In genomic region chr18:36185901-36186460, GRCh38 we compare ENCODE assay signal across 10 cellular contexts. TPM values are rescaled to one million over a fixed set of nuclear protein-coding genes. Genes with fewer than 3 reads are reported as not detected.
A peak's percentile ranks its signal among the peaks of the same experiment; 100 is the strongest.
DNase-seq lines count a peak whose midpoint lies in the region; ATAC-seq and TF ChIP-seq lines count a peak whose summit lies in the region.
"Had no signal": no experiment of that assay in that cellular context is flagged by ENCODE, and none has a peak within 500 bp of the region (broad histone marks: within the 10 kb centered on the region; RNA-seq: fewer than 3 reads in every experiment).

No MANE protein-coding gene starts in this region.

- H3K27me3 Mint-ChIP-seq in GM23338 (ENCODE audit: insufficient read depth, low read depth, poor library complexity): peaks cover 31% of the 10 kb centered on the region
- peaks cover 14 to 29% (median 24%) of the 10 kb centered on the region in 5 donors for H3K27me3 Mint-ChIP-seq in naive thymus-derived CD4-positive, alpha-beta T cell

- DNase-seq in BJ (ENCODE audit: low read depth) (no peak), GM23338 (ENCODE audit: low spot score) (no peak), mammary epithelial cell (no peak), glomerular visceral epithelial cell (ENCODE audit: extremely low spot score) (no peak), head of caudate nucleus (no peak)
- DNase-seq in naive thymus-derived CD4-positive, alpha-beta T cell: no peak
- DNase-seq: DND-41, SHP77 had no signal

- ATAC-seq in GM23338 (peak; percentile 4), HG03378 (IDR thresholded peaks at IDR 0.05; ENCODE audit: unreplicated experiment) (no peak)
- no peak for ATAC-seq in naive thymus-derived CD4-positive, alpha-beta T cell
- ATAC-seq in activated CD4-positive, CD25-positive, alpha-beta regulatory T cell treated with anti-CD3 and anti-CD28 coated beads, Interleukin-2, amount 50 U/mL, for 24 hours: no peak

- peaks cover 14% of the 10 kb centered on the region for H3K4me1 ChIP-seq in GM23338 (ENCODE audit: insufficient read depth)
- peaks cover 8% of the 10 kb centered on the region for H3K4me1 ChIP-seq in mammary epithelial cell (ENCODE audit: insufficient read depth, low read length)
- peaks cover 4 to 5% of the 10 kb centered on the region in 2 donors for H3K4me1 ChIP-seq in naive thymus-derived CD4-positive, alpha-beta T cell (ENCODE audit: control insufficient read depth in 2 of 2, insufficient read depth in 2 of 2, low read length in 2 of 2)

- in situ Hi-C loops in mammary epithelial cell (cut with MboI; ENCODE audit: low sequenced_read_pairs in 2 of 2): no loop called here

- WGBS in mammary epithelial cell (ENCODE audit: low coverage, missing lambda C conversion rate): 100% methylated on average over 8 of the region's 18 CpGs

- H3K27ac ChIP-seq in GM23338 (ENCODE audit: low read depth) (no peak overlapping the region), mammary epithelial cell (ENCODE audit: insufficient read depth, low read depth, low read length) (no peak overlapping the region)
- no peak overlapping the region for H3K27ac ChIP-seq in naive thymus-derived CD4-positive, alpha-beta T cell (ENCODE audit: low read depth, low read length)

- intact Hi-C loops in mammary epithelial cell (cut with micrococcal nuclease): loop anchor here (5.0 kb wide), 1 partner anchor 96 kb away; no protein-coding TSS in a partner anchor
- intact Hi-C loops in naive thymus-derived CD4-positive, alpha-beta T cell (cut with micrococcal nuclease): loop anchor here in 1 of 2 donors (5.0 kb wide), 1 partner anchor 96 kb away; no protein-coding TSS in a partner anchor
- intact Hi-C loops in head of caudate nucleus (cut with DNase I): no loop called here

- H3K36me3 ChIP-seq in BJ (ENCODE audit: control insufficient read depth, insufficient read depth, low read length) (no peaks in the 10 kb centered on the region; the same call in 1 of the 2 replicates), GM23338 (ENCODE audit: insufficient read depth) (no peaks in the 10 kb centered on the region), mammary epithelial cell (ENCODE audit: insufficient read depth, low read length) (no peaks in the 10 kb centered on the region)
- peaks cover 0 to 4% (median 0%) of the 10 kb centered on the region in 3 experiments for H3K36me3 ChIP-seq in naive thymus-derived CD4-positive, alpha-beta T cell (ENCODE audit: control insufficient read depth in 2 of 3, insufficient read depth in 3 of 3, low read length in 3 of 3)

- H3K9me3 Mint-ChIP-seq in GM23338: no peaks in the 10 kb centered on the region
- peaks cover 0 to 1% (median 0%) of the 10 kb centered on the region in 11 donors for H3K9me3 Mint-ChIP-seq in naive thymus-derived CD4-positive, alpha-beta T cell

- H3K4me1 Mint-ChIP-seq in GM23338: peaks cover 40% of the 10 kb centered on the region
- peaks cover 7 to 25% (median 11%) of the 10 kb centered on the region in 7 donors for H3K4me1 Mint-ChIP-seq in naive thymus-derived CD4-positive, alpha-beta T cell

- dilution Hi-C loops in mammary epithelial cell (cut with HindIII; ENCODE audit: low sequenced_read_pairs): no loop called here

- H3K9ac ChIP-seq in mammary epithelial cell (ENCODE audit: insufficient read depth, low read length): no peak overlapping the region

- no TSS peak for BruUV-seq in mammary epithelial cell (replicated peaks; lab: Mats Ljungman, UMichigan)

- TF ChIP-seq CTCF in BJ (IDR thresholded peaks at IDR 0.05; ENCODE audit: insufficient read depth, low read depth, low read length) (no peak), GM23338 (conservative IDR thresholded peaks at IDR 0.05; ENCODE audit: low read depth in 2 of 2) (no peak), mammary epithelial cell (conservative IDR thresholded peaks at IDR 0.05 in 1 of 2, IDR thresholded peaks at IDR 0.05 in 1 of 2; ENCODE audit: extremely low read depth in 1 of 2, insufficient read depth in 1 of 2, low read depth in 1 of 2, low read length in 2 of 2) (no peak)

- peaks cover 16% of the 10 kb centered on the region for H4K20me1 ChIP-seq in GM23338 (replicated peaks; ENCODE audit: insufficient read depth)
- H4K20me1 ChIP-seq in mammary epithelial cell (ENCODE audit: insufficient read depth, low read length): no peaks in the 10 kb centered on the region

- POLR2A ChIA-PET in BJ (lab: Charles Lee): no interaction called here
- POLR2A ChIA-PET in naive thymus-derived CD4-positive, alpha-beta T cell (lab: Charles Lee): no interaction called here

- H2AFZ ChIP-seq in GM23338 (no peak overlapping the region; the same call in 1 of the 2 replicates), mammary epithelial cell (ENCODE audit: low read depth, low read length) (no peak overlapping the region)

- H3K9me3 ChIP-seq in mammary epithelial cell (replicated peaks; ENCODE audit: insufficient read depth, low read length): no peaks in the 10 kb centered on the region
- H3K9me3 ChIP-seq in naive thymus-derived CD4-positive, alpha-beta T cell (ENCODE audit: control insufficient read depth in 2 of 3, low read length in 3 of 3): no peaks in the 10 kb centered on the region

- H3K4me3 ChIP-seq in BJ (ENCODE audit: low read depth, low read length) (peak overlapping the region; percentile 60; the same call in 1 of the 2 replicates), GM23338 (peak overlapping the region; percentile 87), mammary epithelial cell (replicated peaks in 1 of 3; ENCODE audit: insufficient read depth in 1 of 3, low read depth in 2 of 3, low read length in 3 of 3) (no peak overlapping the region)
- H3K4me3 ChIP-seq in naive thymus-derived CD4-positive, alpha-beta T cell (ENCODE audit: low read length): no peak overlapping the region

- no peaks in the 10 kb centered on the region for H3K9me2 ChIP-seq in GM23338 (ENCODE audit: insufficient read depth)

- CTCF ChIA-PET in BJ (lab: Yijun Ruan, JAX): interaction anchor here (1.0 kb wide), 1 partner anchor 103 kb away, joined by 4 read pairs; no protein-coding TSS in a partner anchor
- CTCF ChIA-PET in mammary epithelial cell (lab: Charles Lee; ENCODE audit: low non-redundant PET): interaction anchor here (1.0 kb wide), 1 partner anchor 222 kb away, joined by 4 read pairs; no protein-coding TSS in a partner anchor
- CTCF ChIA-PET in naive thymus-derived CD4-positive, alpha-beta T cell (lab: Charles Lee): no interaction called here

- H3K79me2 ChIP-seq in GM23338 (replicated peaks; ENCODE audit: insufficient read depth) (peaks cover 11% of the 10 kb centered on the region; the same call in 1 of the 2 replicates), mammary epithelial cell (ENCODE audit: insufficient read depth, low read length) (peaks cover 28% of the 10 kb centered on the region)

- H3K27me3 ChIP-seq in BJ (ENCODE audit: control insufficient read depth, insufficient read depth, low read length) (no peaks in the 10 kb centered on the region), GM23338 (ENCODE audit: insufficient read depth) (peaks cover 44% of the 10 kb centered on the region), mammary epithelial cell (ENCODE audit: insufficient read depth, low read length) (no peaks in the 10 kb centered on the region)
- H3K27me3 ChIP-seq in naive thymus-derived CD4-positive, alpha-beta T cell (ENCODE audit: control insufficient read depth in 2 of 2, insufficient read depth in 2 of 2, low read length in 2 of 2): peaks cover 0 to 3% of the 10 kb centered on the region in 2 donors

- peaks cover 9% of the 10 kb centered on the region; the same call in 1 of the 2 replicates for H3F3A ChIP-seq in GM23338 (replicated peaks; ENCODE audit: low read depth)

- H3K4me3 Mint-ChIP-seq in GM23338: peak overlapping the region; percentile 79
- peak overlapping the region; percentile 52 to 86 (median 82) for H3K4me3 Mint-ChIP-seq in naive thymus-derived CD4-positive, alpha-beta T cell

- no peak overlapping the region for H3K27ac Mint-ChIP-seq in GM23338
- peak overlapping the region in 2 of 9 donors; percentile 38 to 59 for H3K27ac Mint-ChIP-seq in naive thymus-derived CD4-positive, alpha-beta T cell

- H3K36me3 Mint-ChIP-seq in GM23338 (ENCODE audit: low read depth): peaks cover 9% of the 10 kb centered on the region
- peaks cover 0 to 6% (median 0%) of the 10 kb centered on the region in 5 donors for H3K36me3 Mint-ChIP-seq in naive thymus-derived CD4-positive, alpha-beta T cell

- H3K4me2 ChIP-seq in GM23338 (peak overlapping the region; percentile 99), mammary epithelial cell (ENCODE audit: insufficient read depth, low read depth, low read length) (peak overlapping the region; percentile 98)

RNA-seq across cellular contexts. Expression of gene MOCOS, which starts 1.3 kb away (rescaled TPM):
- polyA plus RNA-seq in BJ (2011; rRNA removed) (12.5 and 12.6 TPM in 2 replicates), GM23338 (2016; fragmentation: Nextera tagmentation; extraction: Ambion mirVana) (3.7 and 3.9 TPM in 2 replicates), mammary epithelial cell (5.8 TPM)
- polyA minus RNA-seq in BJ (2011; rRNA and poly(A)+ RNA removed): 19.8 and 28.9 TPM in 2 replicates
- total RNA-seq in GM23338 (2014; rRNA removed; shearing (Covaris generic)): 6.5 and 7.2 TPM in 2 replicates
- 10 to 100 TPM in 1 of 2 donors, 1 to 10 TPM in 1; 7.5 to 17.3 TPM for total RNA-seq in mammary epithelial cell
- polyA minus RNA-seq in mammary epithelial cell: 13.2 TPM
- under 1 TPM in 1 of 5 experiments, not detected in 4; 0.05 TPM for total RNA-seq in naive thymus-derived CD4-positive, alpha-beta T cell
- polyA plus RNA-seq in naive thymus-derived CD4-positive, alpha-beta T cell: not detected

RNA-seq across cellular contexts. Expression of gene ELP2, which starts 56.3 kb away (rescaled TPM):
- polyA plus RNA-seq in BJ (2011; rRNA removed) (83.1 and 125 TPM in 2 replicates), GM23338 (2016; fragmentation: Nextera tagmentation; extraction: Ambion mirVana) (135 and 136 TPM in 2 replicates), mammary epithelial cell (42.9 TPM)
- polyA minus RNA-seq in BJ (2011; rRNA and poly(A)+ RNA removed): 89.3 and 130 TPM in 2 replicates
- total RNA-seq in GM23338 (2014; rRNA removed; shearing (Covaris generic)): 119 and 124 TPM in 2 replicates
- 10 to 100 TPM; 88.6 to 91.4 TPM for total RNA-seq in mammary epithelial cell
- 86.6 TPM for polyA minus RNA-seq in mammary epithelial cell
- 100 to 1,000 TPM in 4 of 5 experiments, 10 to 100 TPM in 1; 79.3 to 177 (median 150) TPM for total RNA-seq in naive thymus-derived CD4-positive, alpha-beta T cell
- 10 to 100 TPM; 77.4 to 93.9 TPM for polyA plus RNA-seq in naive thymus-derived CD4-positive, alpha-beta T cell

RNA-seq across cellular contexts. Expression of gene SLC39A6, which starts 56.8 kb away (rescaled TPM):
- polyA plus RNA-seq in BJ (2011; rRNA removed) (99.2 and 116 TPM in 2 replicates), GM23338 (2016; fragmentation: Nextera tagmentation; extraction: Ambion mirVana) (18.6 and 20.8 TPM in 2 replicates), mammary epithelial cell (170 TPM)
- 49.6 and 71.9 TPM in 2 replicates for polyA minus RNA-seq in BJ (2011; rRNA and poly(A)+ RNA removed)
- total RNA-seq in GM23338 (2014; rRNA removed; shearing (Covaris generic)): 46.8 and 47.3 TPM in 2 replicates
- 100 to 1,000 TPM; 123 to 255 TPM for total RNA-seq in mammary epithelial cell
- 87.8 TPM for polyA minus RNA-seq in mammary epithelial cell
- total RNA-seq in naive thymus-derived CD4-positive, alpha-beta T cell: 10 to 100 TPM; 12.1 to 25.2 (median 16.6) TPM
- 10 to 100 TPM; 20.2 to 27.8 TPM for polyA plus RNA-seq in naive thymus-derived CD4-positive, alpha-beta T cell

Comparison
In these comparisons a context has a peak if more than half of its experiments do, and no peak if none do; other contexts are left out.
1. H3K4me3 ChIP-seq: peak in BJ (single experiment) and GM23338 (single experiment); none in mammary epithelial cell (0 of 3) and naive thymus-derived CD4-positive, alpha-beta T cell (single experiment).